Comparison of ENCODE assay signal across 8 cellular contexts in the genomic region with DNA sequence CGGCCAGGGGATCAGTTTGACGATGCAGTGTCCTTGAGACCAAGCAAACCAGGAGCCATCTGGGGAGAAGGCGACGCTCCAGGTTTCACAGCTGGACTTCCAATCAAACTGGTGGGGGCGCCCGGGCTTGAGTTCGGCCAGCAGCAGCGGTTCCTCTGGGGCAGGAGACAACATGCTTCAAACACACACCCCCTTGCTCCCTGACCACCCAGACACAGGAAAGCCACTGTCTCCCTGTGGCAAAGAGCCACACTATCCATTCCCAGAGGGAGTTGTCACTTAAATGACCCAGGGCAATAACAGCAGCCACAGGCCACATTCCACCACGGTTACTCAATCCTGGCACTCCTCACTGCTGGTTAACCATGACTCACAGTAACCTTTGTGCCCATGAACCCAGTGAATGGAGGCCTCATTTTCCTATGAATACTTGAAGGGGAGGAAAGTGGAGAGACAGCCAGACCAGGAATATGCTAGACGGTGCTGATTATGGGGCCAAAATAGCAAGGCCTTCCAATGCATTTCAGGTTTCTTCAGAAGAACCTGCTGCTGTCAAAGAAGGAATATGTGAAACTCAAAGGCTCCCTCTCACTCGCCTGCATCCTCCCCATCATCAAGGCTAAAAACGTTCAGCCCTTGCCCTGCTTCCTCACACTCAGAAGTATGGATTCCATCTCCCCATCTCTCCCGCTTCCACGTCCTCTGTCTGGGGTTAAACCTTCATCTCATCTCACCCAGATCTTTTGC. TPM values are rescaled to one million over a fixed set of nuclear protein-coding genes. Genes with fewer than 3 reads are reported as not detected.
A peak's percentile ranks its signal among the peaks of the same experiment; 100 is the strongest.
DNase-seq lines count a peak whose midpoint lies in the region; ATAC-seq lines count a peak whose summit lies in the region.

No MANE protein-coding gene starts in this region.

- peak; percentile 30 for DNase-seq in GF-D8 (lab: John Stamatoyannopoulos, UW)
- peak; percentile 95 to 96 for DNase-seq in SJSA1 (ENCODE audit: low read depth in 1 of 2, low spot score in 2 of 2)
- peak; percentile 99 for DNase-seq in myocyte (ENCODE audit: low read depth)
- DNase-seq in aorta = peak; percentile 86
- no peak for DNase-seq in activated gamma-delta T cell treated with Interleukin-2 at 50 U/mL for 16 hours
- no peak for DNase-seq in NCI-H345 (lab: John Stamatoyannopoulos, UW)

- peak overlapping the region; percentile 65 for H3K27ac ChIP-seq in SJSA1
- H3K27ac ChIP-seq in esophagus (ENCODE audit: low read depth in 2 of 2, low read length in 1 of 2) = peak overlapping the region; percentile 69 to 89
- peak overlapping the region; percentile 78 to 83 for H3K27ac ChIP-seq in aorta (ENCODE audit: low read depth in 1 of 2, low read length in 2 of 2)

- intact Hi-C loops in aorta (cut with DNase I) = loop anchor here in 1 of 2 donors (5.0 to 10.0 kb wide), 2 partner anchors 35 to 322 kb away; partner anchors contain the start of genes RFC5, SUDS3 and TAOK3

- H3K4me1 ChIP-seq in SJSA1 (replicated peaks) (peaks cover 54% of the 10 kb centered on the region), esophagus (ENCODE audit: control insufficient read depth in 2 of 2, insufficient read depth in 2 of 2, low read length in 1 of 2) (peaks cover 3 to 11% of the 10 kb centered on the region in 2 donors), aorta (ENCODE audit: control insufficient read depth in 1 of 2, insufficient read depth in 2 of 2, low read length in 2 of 2) (peaks cover 0 to 2% of the 10 kb centered on the region in 2 donors)

- ATAC-seq in aorta (ENCODE audit: low FRiP score) (peak; percentile 93), HG02588 (IDR thresholded peaks at IDR 0.05; ENCODE audit: unreplicated experiment) (no peak)

- H3K9me3 ChIP-seq in SJSA1 (replicated peaks) (no peaks in the 10 kb centered on the region), esophagus (ENCODE audit: control insufficient read depth in 2 of 2, insufficient read depth in 1 of 2, low read depth in 1 of 2, low read length in 1 of 2) (no peaks in the 10 kb centered on the region), aorta (ENCODE audit: control insufficient read depth, low read length) (no peaks in the 10 kb centered on the region)

- no peaks in the 10 kb centered on the region for H3K27me3 ChIP-seq in SJSA1 (replicated peaks)
- H3K27me3 ChIP-seq in esophagus (ENCODE audit: control insufficient read depth in 1 of 2, insufficient read depth in 2 of 2, low read length in 2 of 2) = no peaks in the 10 kb centered on the region
- no peaks in the 10 kb centered on the region for H3K27me3 ChIP-seq in aorta (ENCODE audit: control insufficient read depth in 1 of 2, insufficient read depth in 2 of 2, low read length in 1 of 2)

- H3K36me3 ChIP-seq in SJSA1 = peaks cover 53% of the 10 kb centered on the region
- peaks cover 0 to 2% of the 10 kb centered on the region in 2 donors for H3K36me3 ChIP-seq in esophagus (ENCODE audit: control insufficient read depth in 2 of 2, insufficient read depth in 2 of 2, low read length in 1 of 2)
- no peaks in the 10 kb centered on the region for H3K36me3 ChIP-seq in aorta (ENCODE audit: control insufficient read depth in 1 of 2, insufficient read depth in 2 of 2, low read length in 1 of 2)

- 43 to 46% methylated on average over 14 of the region's 14 CpGs for WGBS in esophagus, 2 donors
- WGBS in aorta, 2 donors = 18 to 19% methylated on average over 14 of the region's 14 CpGs

- no peak overlapping the region for H3K4me3 ChIP-seq in SJSA1
- no peak overlapping the region for H3K4me3 ChIP-seq in esophagus (ENCODE audit: low read depth in 1 of 2, low read length in 2 of 2)
- no peak overlapping the region for H3K4me3 ChIP-seq in aorta (ENCODE audit: low read length in 2 of 2)

RNA-seq across cellular contexts. Expression of gene WSB2, which starts 8.5 kb away (rescaled TPM):
- total RNA-seq in SJSA1 (2014; rRNA removed; shearing (Covaris generic)) = 160 and 164 TPM in 2 replicates
- polyA plus RNA-seq in esophagus (10 to 100 TPM; 41.2 to 41.4 TPM), aorta (10 to 100 TPM; 41.1 to 77.4 TPM)
- total RNA-seq in myocyte (145 and 207 TPM in 2 replicates), aorta (10 to 100 TPM; 61.2 to 97.3 TPM)
- 129 TPM for polyA plus RNA-seq in myocyte (2012)

RNA-seq across cellular contexts. Expression of gene RFC5, which starts 36.0 kb away (rescaled TPM):
- total RNA-seq in SJSA1 (2014; rRNA removed; shearing (Covaris generic)) = 21.5 and 47.6 TPM in 2 replicates
- polyA plus RNA-seq in esophagus (10 to 100 TPM in 1 of 2 donors, 1 to 10 TPM in 1; 7.8 to 13.8 TPM), aorta (10 to 100 TPM in 1 of 2 donors, 1 to 10 TPM in 1; 6.1 to 12.0 TPM)
- total RNA-seq in myocyte (7.1 and 8.2 TPM in 2 replicates), aorta (1 to 10 TPM; 5.7 to 8.1 TPM)
- 5.7 TPM for polyA plus RNA-seq in myocyte (2012)

RNA-seq across cellular contexts. Expression of gene VSIG10, which starts 51.3 kb away (rescaled TPM):
- 11.8 and 14.6 TPM in 2 replicates for total RNA-seq in SJSA1 (2014; rRNA removed; shearing (Covaris generic))
- polyA plus RNA-seq in esophagus = 10 to 100 TPM; 15.6 to 24.6 TPM
- total RNA-seq in myocyte = 5.3 and 7.4 TPM in 2 replicates
- polyA plus RNA-seq in myocyte (2012) = 4.8 TPM
- 10 to 100 TPM; 10.5 to 20.6 TPM for total RNA-seq in aorta
- polyA plus RNA-seq in aorta = 10 to 100 TPM in 1 of 2 donors, 1 to 10 TPM in 1; 7.3 to 21.7 TPM

Comparison
In these comparisons a context has a peak if more than half of its experiments do, and no peak if none do; other contexts are left out.
1. DNase-seq: peak in GF-D8 (single experiment), SJSA1 (2 of 2), myocyte (single experiment) and aorta (2 of 2); none in activated gamma-delta T cell treated with Interleukin-2 at 50 U/mL for 16 hours (single experiment) and NCI-H345 (single experiment).
2. Peak in every context shown above with its lines, with median percentiles within 50 percentile points of each other: H3K27ac ChIP-seq.